In genomic region chr5:144026286-144026685, GRCh38 we compare ENCODE assay signal across 36 cellular contexts.
"Had no signal": no experiment of that assay in that cellular context is flagged by ENCODE, and none has a peak within 500 bp of the region (broad histone marks: within the 10 kb centered on the region; RNA-seq: fewer than 3 reads in every experiment).

No MANE protein-coding gene starts in this region.

- DNase-seq: Karpas-422, Kasumi-1, KG1, MG63, MM.1S, MV-4-11, NCI-H1048, NCI-H1092, NCI-H1092 treated with DMSO at 0.1 percent for 48 hours, NCI-H1105, NCI-H1105 treated with DMSO at 0.1 percent for 48 hours, NCI-H1417, NCI-H1417 treated with DMSO at 0.1 percent for 48 hours, NCI-H1436, NCI-H1436 treated with DMSO at 0.1 percent for 48 hours, NCI-H146, NCI-H1694, NCI-H1694 treated with DMSO at 0.1 percent for 48 hours, NCI-H187, NCI-H187 treated with DMSO at 0.1 percent for 48 hours, NCI-H1930, NCI-H2029, NCI-H2029 treated with DMSO at 0.1 percent for 48 hours, NCI-H2081, NCI-H2081 treated with DMSO at 0.1 percent for 48 hours, NCI-H2107, NCI-H2171, NCI-H2171 treated with DMSO at 0.1 percent for 48 hours, NCI-H2227 treated with DMSO at 0.1 percent for 48 hours, NCI-H226, NCI-H345, NCI-H446, NCI-H446 treated with DMSO at 0.1 percent for 48 hours, NCI-H510A, NCI-H510A treated with DMSO at 0.1 percent for 48 hours had no signal

- H3K36me3 ChIP-seq: MG63 had no signal

- H3K27me3 ChIP-seq: MG63 had no signal

- H3K9ac ChIP-seq: KMS-11 had no signal

- H3K4me3 ChIP-seq: MG63 had no signal

- H3K9me3 ChIP-seq: MG63 had no signal

- H3K4me2 ChIP-seq: KMS-11 had no signal

- H3K27ac ChIP-seq: KMS-11 had no signal
